In the genomic region with DNA sequence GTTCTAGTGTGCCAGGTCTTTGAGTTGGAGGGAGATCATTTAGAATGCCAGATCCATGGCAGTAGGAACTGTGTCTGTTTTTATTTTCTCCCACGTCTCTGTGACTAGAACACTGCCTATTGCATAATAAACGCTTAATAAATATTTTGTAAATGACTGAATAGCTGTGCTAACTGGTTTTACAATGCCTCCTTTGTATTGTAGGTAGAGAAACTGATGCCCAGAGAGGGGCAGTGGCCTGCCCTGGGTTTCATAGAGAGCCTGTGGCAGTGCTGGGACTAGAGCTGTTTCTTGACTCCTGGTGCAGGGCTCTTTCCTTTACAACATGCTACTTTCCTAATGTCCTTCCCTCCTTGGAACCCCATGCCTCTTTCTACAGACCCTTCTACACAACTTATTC, we compare ENCODE assay signal across 26 cellular contexts. TPM values are rescaled to one million over a fixed set of nuclear protein-coding genes. Genes with fewer than 3 reads are reported as not detected.
"Had no signal": no experiment of that assay in that cellular context is flagged by ENCODE, and none has a peak within 500 bp of the region (broad histone marks: within the 10 kb centered on the region; RNA-seq: fewer than 3 reads in every experiment).

No MANE protein-coding gene starts in this region.

- H3K9ac ChIP-seq: parathyroid adenoma had no signal

- H3K4me1 Mint-ChIP-seq: nephron progenitor cell had no signal

- H3K27me3 Mint-ChIP-seq: naive thymus-derived CD4-positive, alpha-beta T cell had no signal

- H3K36me3 ChIP-seq: prostate gland had no signal

- H3K27ac ChIP-seq: gastroesophageal sphincter, parathyroid adenoma, prostate gland had no signal

- H3K4me1 ChIP-seq: gastroesophageal sphincter, parathyroid adenoma, prostate gland had no signal

- H2AFZ ChIP-seq: parathyroid adenoma had no signal

- H3K9me3 Mint-ChIP-seq: immature natural killer cell, nephron progenitor cell had no signal

- H3K27ac Mint-ChIP-seq: immature natural killer cell; naive thymus-derived CD4-positive, alpha-beta T cell; nephron progenitor cell had no signal

- H3K27me3 ChIP-seq: dorsolateral prefrontal cortex, gastroesophageal sphincter had no signal

- H3K4me3 Mint-ChIP-seq: immature natural killer cell; naive thymus-derived CD4-positive, alpha-beta T cell; nephron progenitor cell had no signal

- H3K79me2 ChIP-seq: parathyroid adenoma had no signal

- H3K4me3 ChIP-seq: dorsolateral prefrontal cortex, gastroesophageal sphincter, lung, prostate gland had no signal

- ATAC-seq: esophagus mucosa; gastroesophageal sphincter; left colon; left ventricle myocardium superior; naive thymus-derived CD4-positive, alpha-beta T cell; sciatic nerve had no signal

- DNase-seq: cortex of kidney; dorsolateral prefrontal cortex; effector CD8-positive, alpha-beta T cell; glutamatergic neuron; immature natural killer cell; left colon; left ventricle myocardium superior; mesendoderm; naive thymus-derived CD4-positive, alpha-beta T cell; nephron progenitor cell; retina; stimulated activated CD4-positive, alpha-beta T cell treated with anti-CD3 and anti-CD28 coated beads, Interleukin-2, amount 100 ng/mL, for 24 hours; stimulated activated CD4-positive, alpha-beta T cell treated with anti-CD3 and anti-CD28 coated beads, Interleukin-4, amount 100 ng/mL, for 4 hours; stimulated activated naive CD4-positive, alpha-beta T cell had no signal

- FAIRE-seq: keratinocyte had no signal

- H3K9me3 ChIP-seq: gastroesophageal sphincter, prostate gland had no signal

RNA-seq across cellular contexts. Expression of gene TAS2R5, which starts 2.5 kb away (rescaled TPM):
- total RNA-seq: left ventricle myocardium superior had no signal
- polyA plus RNA-seq: immature natural killer cell had no signal

RNA-seq across cellular contexts. Expression of gene TAS2R4, which starts 16.1 kb away (rescaled TPM):
- polyA plus RNA-seq: immature natural killer cell; naive thymus-derived CD4-positive, alpha-beta T cell had no signal

RNA-seq across cellular contexts. Expression of gene TAS2R3, which starts 28.6 kb away (rescaled TPM):
- polyA plus RNA-seq: immature natural killer cell; lung; naive thymus-derived CD4-positive, alpha-beta T cell; thymus; urinary bladder had no signal

RNA-seq across cellular contexts. Expression of gene PRSS37, which starts 48.8 kb away (rescaled TPM):
- total RNA-seq: dorsolateral prefrontal cortex; esophagus mucosa; fibroblast of lung; gastroesophageal sphincter; left colon; left ventricle myocardium superior; lung; naive thymus-derived CD4-positive, alpha-beta T cell; omental fat pad; sciatic nerve; skeletal muscle tissue; urinary bladder had no signal
- polyA plus RNA-seq: fibroblast of lung; immature natural killer cell; keratinocyte; lung; naive thymus-derived CD4-positive, alpha-beta T cell; urinary bladder had no signal
